In genomic region chr13:27915301-27916207, GRCh38 we compare ENCODE assay signal across 17 cellular contexts. TPM values are rescaled to one million over a fixed set of nuclear protein-coding genes. Genes with fewer than 3 reads are reported as not detected.
A peak's percentile ranks its signal among the peaks of the same experiment; 100 is the strongest.
DNase-seq lines count a peak whose midpoint lies in the region; ATAC-seq and TF ChIP-seq lines count a peak whose summit lies in the region.
"Had no signal": no experiment of that assay in that cellular context is flagged by ENCODE, and none has a peak within 500 bp of the region (broad histone marks: within the 10 kb centered on the region; RNA-seq: fewer than 3 reads in every experiment).

No MANE protein-coding gene starts in this region.

- peaks cover 22% of the 10 kb centered on the region for H3K4me1 Mint-ChIP-seq in stimulated activated effector memory CD8-positive, alpha-beta T cell treated with anti-CD3 and anti-CD28 coated beads, Interleukin-12 subunit alpha, Interleukin-12 subunit beta, amount 100 ng/mL, for 72 hours
- peaks cover 11% of the 10 kb centered on the region for H3K4me1 Mint-ChIP-seq in activated T-helper 17 cell treated with anti-CD3 and anti-CD28 coated beads, Interleukin-2, amount 50 U/mL, for 72 hours

- no peak overlapping the region for H3K4me3 Mint-ChIP-seq in stimulated activated effector memory CD8-positive, alpha-beta T cell treated with anti-CD3 and anti-CD28 coated beads, Interleukin-12 subunit alpha, Interleukin-12 subunit beta, amount 100 ng/mL, for 72 hours
- H3K4me3 Mint-ChIP-seq in activated T-helper 17 cell treated with anti-CD3 and anti-CD28 coated beads, Interleukin-2, amount 50 U/mL, for 72 hours: no peak overlapping the region
- H3K4me3 Mint-ChIP-seq: CD8-positive, alpha-beta T cell had no signal

- no peak for TF ChIP-seq CTCF in HEK293 (tag by site-specific recombination; IDR thresholded peaks at IDR 0.05)
- no peak for TF ChIP-seq CTCF in epithelial cell of esophagus (IDR thresholded peaks at IDR 0.05; ENCODE audit: insufficient read depth, low read depth, low read length, missing control alignments)
- no peak for TF ChIP-seq CTCF in heart left ventricle (IDR thresholded peaks at IDR 0.05)

- no peaks in the 10 kb centered on the region for H3K9me3 ChIP-seq in HEK293 (ENCODE audit: control insufficient read depth, insufficient read depth, low read depth, low read length)
- no peaks in the 10 kb centered on the region for H3K9me3 ChIP-seq in heart left ventricle
- H3K9me3 ChIP-seq: BE2C had no signal

- H3K4me3 ChIP-seq in HEK293 (ENCODE audit: low read depth, low read length): no peak overlapping the region
- no peak overlapping the region for H3K4me3 ChIP-seq in epithelial cell of esophagus (ENCODE audit: low read length)
- no peak overlapping the region for H3K4me3 ChIP-seq in heart left ventricle
- H3K4me3 ChIP-seq: K562, SK-N-MC had no signal

- H3K27ac ChIP-seq in HEK293 (ENCODE audit: extremely low read depth, low read depth, low read length) (no peak overlapping the region), heart left ventricle (no peak overlapping the region)
- H3K27ac ChIP-seq: SK-N-MC had no signal

- no peak for TF ChIP-seq POLR2A in heart left ventricle (IDR thresholded peaks at IDR 0.05)

- ATAC-seq in stimulated activated effector memory CD8-positive, alpha-beta T cell treated with anti-CD3 and anti-CD28 coated beads, Interleukin-12 subunit alpha, Interleukin-12 subunit beta, amount 100 ng/mL, for 72 hours: peak; percentile 16
- ATAC-seq in GM18502 (IDR thresholded peaks at IDR 0.05; ENCODE audit: poor library complexity, unreplicated experiment) (no peak), heart left ventricle (no peak)
- ATAC-seq in activated T-helper 17 cell treated with anti-CD3 and anti-CD28 coated beads, Interleukin-2, amount 50 U/mL, for 72 hours (replicated peaks): no peak
- ATAC-seq: CD8-positive, alpha-beta T cell; K562 had no signal

- CTCF ChIA-PET in HEK293 (lab: Yijun Ruan, JAX): interaction anchor here (1.0 to 1.2 kb wide), 2 partner anchors 38 to 47 kb away, joined by 3 to 4 read pairs; no protein-coding TSS in a partner anchor

- intact Hi-C loops in heart left ventricle (cut with DNase I): no loop called here

- H3K36me3 ChIP-seq in HEK293 (ENCODE audit: control insufficient read depth in 2 of 2, insufficient read depth in 1 of 2, low read length in 2 of 2) (no peaks in the 10 kb centered on the region), heart left ventricle (no peaks in the 10 kb centered on the region)
- H3K36me3 ChIP-seq: BE2C had no signal

- H3K27me3 Mint-ChIP-seq in activated T-helper 17 cell treated with anti-CD3 and anti-CD28 coated beads, Interleukin-2, amount 50 U/mL, for 72 hours: peaks cover 44% of the 10 kb centered on the region

- POLR2A ChIA-PET in HEK293 (lab: Yijun Ruan, JAX): no interaction called here

- H3K27me3 ChIP-seq in heart left ventricle: peaks cover 39 to 98% (median 86%) of the 10 kb centered on the region in 9 donors

- no peaks in the 10 kb centered on the region for H3K4me1 ChIP-seq in HEK293 (ENCODE audit: control insufficient read depth, insufficient read depth, low read length)
- peaks cover 0 to 28% (median 14%) of the 10 kb centered on the region in 12 donors for H3K4me1 ChIP-seq in heart left ventricle
- H3K4me1 ChIP-seq: BE2C had no signal

- H3K27ac Mint-ChIP-seq in stimulated activated effector memory CD8-positive, alpha-beta T cell treated with anti-CD3 and anti-CD28 coated beads, Interleukin-12 subunit alpha, Interleukin-12 subunit beta, amount 100 ng/mL, for 72 hours: no peak overlapping the region
- no peak overlapping the region for H3K27ac Mint-ChIP-seq in activated T-helper 17 cell treated with anti-CD3 and anti-CD28 coated beads, Interleukin-2, amount 50 U/mL, for 72 hours
- H3K27ac Mint-ChIP-seq: CD8-positive, alpha-beta T cell had no signal

- H3K9me3 Mint-ChIP-seq in stimulated activated effector memory CD8-positive, alpha-beta T cell treated with anti-CD3 and anti-CD28 coated beads, Interleukin-12 subunit alpha, Interleukin-12 subunit beta, amount 100 ng/mL, for 72 hours: no peaks in the 10 kb centered on the region
- H3K9me3 Mint-ChIP-seq in activated T-helper 17 cell treated with anti-CD3 and anti-CD28 coated beads, Interleukin-2, amount 50 U/mL, for 72 hours: no peaks in the 10 kb centered on the region
- H3K9me3 Mint-ChIP-seq: CD8-positive, alpha-beta T cell had no signal

- WGBS in heart left ventricle, 4 donors: 48 to 55% (median 51%) methylated on average over 10 of the region's 10 CpGs

- peaks cover 9% of the 10 kb centered on the region for H3K36me3 Mint-ChIP-seq in stimulated activated effector memory CD8-positive, alpha-beta T cell treated with anti-CD3 and anti-CD28 coated beads, Interleukin-12 subunit alpha, Interleukin-12 subunit beta, amount 100 ng/mL, for 72 hours
- H3K36me3 Mint-ChIP-seq in activated T-helper 17 cell treated with anti-CD3 and anti-CD28 coated beads, Interleukin-2, amount 50 U/mL, for 72 hours (ENCODE audit: low read depth): no peaks in the 10 kb centered on the region
- H3K36me3 Mint-ChIP-seq: CD8-positive, alpha-beta T cell had no signal

- DNase-seq in SW480 (ENCODE audit: low spot score) (peak; percentile 62), epithelial cell of esophagus (ENCODE audit: low read depth) (peak; percentile 21), heart left ventricle (no peak)
- DNase-seq in stimulated activated effector memory CD8-positive, alpha-beta T cell treated with anti-CD3 and anti-CD28 coated beads, Interleukin-12 subunit alpha, Interleukin-12 subunit beta, amount 100 ng/mL, for 72 hours (ENCODE audit: low spot score in 2 of 2): no peak
- DNase-seq: BE2C; CD8-positive, alpha-beta T cell; NCI-H1105; NCI-H1694 treated with DMSO at 0.1 percent for 48 hours; NCI-H345; NCI-H526 treated with DMSO at 0.1 percent for 48 hours had no signal

TF ChIP-seq in HEK293, 187 proteins besides CTCF, POLR2A, EP300 and RAD21:
- peak; percentile 27; the same call in 1 of the 2 replicates for TF ChIP-seq EGR2 (tag by site-specific recombination; IDR thresholded peaks at IDR 0.05; ENCODE audit: low read depth)
- peak; percentile 26; the same call in 1 of the 2 replicates for TF ChIP-seq ZFHX2 (tag by site-specific recombination; conservative IDR thresholded peaks at IDR 0.05)
- TF ChIP-seq ZNF747 (tag by site-specific recombination; IDR thresholded peaks at IDR 0.05): no peak
TF ChIP-seq in HEK293: peak in this region for 2.

RNA-seq across cellular contexts. Expression of gene PDX1, which starts 4.2 kb away (rescaled TPM):
- not detected for total RNA-seq in activated T-helper 17 cell treated with anti-CD3 and anti-CD28 coated beads, Interleukin-2, amount 50 U/mL, for 72 hours
- not detected for total RNA-seq in heart left ventricle
- polyA plus RNA-seq in heart left ventricle: not detected
- total RNA-seq: CD8-positive, alpha-beta T cell; K562; OCI-LY7 had no signal
- polyA plus RNA-seq: AG04450, K562 had no signal

RNA-seq across cellular contexts. Expression of gene CDX2, which starts 53.6 kb away (rescaled TPM):
- total RNA-seq in activated T-helper 17 cell treated with anti-CD3 and anti-CD28 coated beads, Interleukin-2, amount 50 U/mL, for 72 hours: not detected
- total RNA-seq in heart left ventricle: not detected
- not detected for polyA plus RNA-seq in heart left ventricle
- total RNA-seq: CD8-positive, alpha-beta T cell; OCI-LY7 had no signal
- polyA plus RNA-seq: AG04450, K562 had no signal

Comparison
In these comparisons a context has a peak if more than half of its experiments do, and no peak if none do; other contexts are left out.
1. DNase-seq: peak in SW480 (single experiment) and epithelial cell of esophagus (single experiment); none in stimulated activated effector memory CD8-positive, alpha-beta T cell treated with anti-CD3 and anti-CD28 coated beads, Interleukin-12 subunit alpha, Interleukin-12 subunit beta, amount 100 ng/mL, for 72 hours (0 of 2) and heart left ventricle (0 of 5).